8 cellular contexts compared by ENCODE assay signal in genomic region chr13:46386996-46387851, GRCh38. TPM values are rescaled to one million over a fixed set of nuclear protein-coding genes. Genes with fewer than 3 reads are reported as not detected.
A peak's percentile ranks its signal among the peaks of the same experiment; 100 is the strongest.
DNase-seq lines count a peak whose midpoint lies in the region; ATAC-seq lines count a peak whose summit lies in the region.

Gene RUBCNL (minus strand): TSS chr13:46387252. CDS start chr13:46372475, 14,777 bp downstream.

- no peaks in the 10 kb centered on the region for H3K36me3 ChIP-seq in effector memory CD4-positive, alpha-beta T cell (ENCODE audit: control insufficient read depth, insufficient read depth, low read length)
- no peaks in the 10 kb centered on the region for H3K36me3 ChIP-seq in mesodermal cell (ENCODE audit: control insufficient read depth, insufficient read depth, low read length)

- peak; percentile 28 for ATAC-seq in HG03342 (IDR thresholded peaks at IDR 0.05; ENCODE audit: unreplicated experiment)
- ATAC-seq in stimulated activated naive B cell treated with anti-CD40 and anti-IgM and Interleukin-4, amounts not matched to agents 10 μg/mL and 1 μg/mL and 100 μg/mL, for 72 hours (replicated peaks), result peak; percentile 55

- no peak within 1 kb of the TSS for H3K27ac Mint-ChIP-seq in T-helper 2 cell treated with Interferon-gamma antibody and Interleukin-4, amounts not matched to agents 5 μg/mL and 100 μg/mL, for 36 hours
- H3K27ac Mint-ChIP-seq in stimulated activated naive B cell treated with anti-CD40 and anti-IgM and Interleukin-4, amounts not matched to agents 10 μg/mL and 1 μg/mL and 100 μg/mL, for 72 hours, result peak within 1 kb of the TSS; percentile 94

- no peaks in the 10 kb centered on the region for H3K9me3 ChIP-seq in effector memory CD4-positive, alpha-beta T cell (ENCODE audit: control insufficient read depth, low read length)
- H3K9me3 ChIP-seq in mesodermal cell (ENCODE audit: control insufficient read depth, low read length), result no peaks in the 10 kb centered on the region

- H3K4me1 ChIP-seq in effector memory CD4-positive, alpha-beta T cell (ENCODE audit: control insufficient read depth, insufficient read depth, low read length, poor library complexity, severe bottlenecking), result peaks cover 11% of the 10 kb centered on the region
- H3K4me1 ChIP-seq in mesodermal cell (ENCODE audit: control insufficient read depth, insufficient read depth, low read length, poor library complexity, severe bottlenecking), result peaks cover 13% of the 10 kb centered on the region

- H3K4me1 Mint-ChIP-seq in T-helper 2 cell treated with Interferon-gamma antibody and Interleukin-4, amounts not matched to agents 5 μg/mL and 100 μg/mL, for 36 hours (ENCODE audit: low read depth), result peaks cover 29% of the 10 kb centered on the region
- peaks cover 32 to 58% of the 10 kb centered on the region in 2 donors for H3K4me1 Mint-ChIP-seq in stimulated activated naive B cell treated with anti-CD40 and anti-IgM and Interleukin-4, amounts not matched to agents 10 μg/mL and 1 μg/mL and 100 μg/mL, for 72 hours

- peaks cover 2% of the 10 kb centered on the region for H3K36me3 Mint-ChIP-seq in T-helper 2 cell treated with Interferon-gamma antibody and Interleukin-4, amounts not matched to agents 5 μg/mL and 100 μg/mL, for 36 hours (ENCODE audit: low read depth)
- peaks cover 29 to 32% of the 10 kb centered on the region in 2 donors for H3K36me3 Mint-ChIP-seq in stimulated activated naive B cell treated with anti-CD40 and anti-IgM and Interleukin-4, amounts not matched to agents 10 μg/mL and 1 μg/mL and 100 μg/mL, for 72 hours

- H3K9me3 Mint-ChIP-seq in T-helper 2 cell treated with Interferon-gamma antibody and Interleukin-4, amounts not matched to agents 5 μg/mL and 100 μg/mL, for 36 hours, result no peaks in the 10 kb centered on the region
- H3K9me3 Mint-ChIP-seq in stimulated activated naive B cell treated with anti-CD40 and anti-IgM and Interleukin-4, amounts not matched to agents 10 μg/mL and 1 μg/mL and 100 μg/mL, for 72 hours, result peaks cover 2 to 4% of the 10 kb centered on the region in 2 donors

- peak within 1 kb of the TSS; percentile 64 for H3K4me3 ChIP-seq in effector memory CD4-positive, alpha-beta T cell (ENCODE audit: insufficient read depth, low read depth, low read length, poor library complexity, severe bottlenecking)
- H3K4me3 ChIP-seq in mesodermal cell (ENCODE audit: extremely low read depth, insufficient read depth, low read length, poor library complexity, severe bottlenecking), result peak within 1 kb of the TSS; percentile 51

- peaks cover 6% of the 10 kb centered on the region for H3K27me3 ChIP-seq in effector memory CD4-positive, alpha-beta T cell (replicated peaks; ENCODE audit: control insufficient read depth, insufficient read depth, low read length, poor library complexity, severe bottlenecking)

- H3K4me3 Mint-ChIP-seq in T-helper 2 cell treated with Interferon-gamma antibody and Interleukin-4, amounts not matched to agents 5 μg/mL and 100 μg/mL, for 36 hours, result peak within 1 kb of the TSS; percentile 89
- peak within 1 kb of the TSS; percentile 95 to 96 for H3K4me3 Mint-ChIP-seq in stimulated activated naive B cell treated with anti-CD40 and anti-IgM and Interleukin-4, amounts not matched to agents 10 μg/mL and 1 μg/mL and 100 μg/mL, for 72 hours

- no peak within 1 kb of the TSS for H3K27ac ChIP-seq in effector memory CD4-positive, alpha-beta T cell (ENCODE audit: insufficient read depth, low read length, poor library complexity, severe bottlenecking)
- no peak within 1 kb of the TSS for H3K27ac ChIP-seq in mesodermal cell (ENCODE audit: low read depth, low read length, severe bottlenecking)

- 1 to 3% methylated on average over 50 to 55 of the region's 73 CpGs for WGBS in mesodermal cell (ENCODE audit: insufficient coverage in 2 of 2), 2 experiments

- peaks cover 41% of the 10 kb centered on the region for H3K27me3 Mint-ChIP-seq in T-helper 2 cell treated with Interferon-gamma antibody and Interleukin-4, amounts not matched to agents 5 μg/mL and 100 μg/mL, for 36 hours (ENCODE audit: low read depth)
- H3K27me3 Mint-ChIP-seq in stimulated activated naive B cell treated with anti-CD40 and anti-IgM and Interleukin-4, amounts not matched to agents 10 μg/mL and 1 μg/mL and 100 μg/mL, for 72 hours, result no peaks in the 10 kb centered on the region

- DNase-seq in NCI-H2227 (lab: John Stamatoyannopoulos, UW; ENCODE audit: unreplicated experiment), result peak; percentile 28
- no peak for DNase-seq in NCI-H2227 treated with DMSO at 0.1 percent for 48 hours (lab: John Stamatoyannopoulos, UW)
- DNase-seq in T-helper 2 cell treated with Interferon-gamma antibody and Interleukin-4, amounts not matched to agents 5 μg/mL and 100 μg/mL, for 36 hours (ENCODE audit: low spot score), result peak; percentile 38
- DNase-seq in effector memory CD4-positive, alpha-beta T cell, result no peak
- peak; percentile 70 for DNase-seq in stimulated activated naive B cell treated with anti-CD40 and anti-IgM and Interleukin-4, amounts not matched to agents 10 μg/mL and 1 μg/mL and 100 μg/mL, for 72 hours
- DNase-seq in HCEC 1CT, result no peak

RNA-seq across cellular contexts. Expression of gene RUBCNL, which starts in this region (rescaled TPM):
- 1.3 TPM for polyA plus RNA-seq in mesodermal cell (2013, experiment 1 of 2)
- polyA plus RNA-seq in mesodermal cell (2013, experiment 2 of 2), result 1.4 TPM

Comparison
In these comparisons a context has a peak if more than half of its experiments do, and no peak if none do; other contexts are left out.
1. DNase-seq: peak in NCI-H2227 (single experiment), T-helper 2 cell treated with Interferon-gamma antibody and Interleukin-4, amounts not matched to agents 5 μg/mL and 100 μg/mL, for 36 hours (single experiment) and stimulated activated naive B cell treated with anti-CD40 and anti-IgM and Interleukin-4, amounts not matched to agents 10 μg/mL and 1 μg/mL and 100 μg/mL, for 72 hours (single experiment); none in NCI-H2227 treated with DMSO at 0.1 percent for 48 hours (single experiment), effector memory CD4-positive, alpha-beta T cell (0 of 3) and HCEC 1CT (single experiment).